ENCODE assay signal across 26 cellular contexts in genomic region chrX:38954520-38954919, GRCh38.
"Had no signal": no experiment of that assay in that cellular context is flagged by ENCODE, and none has a peak within 500 bp of the region (broad histone marks: within the 10 kb centered on the region; RNA-seq: fewer than 3 reads in every experiment).

No MANE protein-coding gene starts in this region.

- H3K27me3 Mint-ChIP-seq: activated CD4-positive, alpha-beta T cell treated with anti-CD3 and anti-CD28 coated beads, Interleukin-2, amount 10 ng/mL, durations not matched to agents 24 days and 14 days; activated naive CD4-positive, alpha-beta T cell treated with anti-CD3 and anti-CD28 coated beads, Interleukin-2, amount 10 ng/mL, durations not matched to agents 7 days and 5 days; activated naive CD8-positive, alpha-beta T cell; central memory CD8-positive, alpha-beta T cell had no signal

- H3K4me3 Mint-ChIP-seq: activated CD4-positive, alpha-beta T cell treated with anti-CD3 and anti-CD28 coated beads, Interleukin-2, amount 10 ng/mL, durations not matched to agents 24 days and 14 days; activated CD8-positive, alpha-beta T cell treated with anti-CD3 and anti-CD28 coated beads, Interleukin-2, amount 10 ng/mL, durations not matched to agents 7 days and 5 days; activated naive CD4-positive, alpha-beta T cell treated with anti-CD3 and anti-CD28 coated beads, Interleukin-2, amount 10 ng/mL, durations not matched to agents 7 days and 5 days; activated naive CD8-positive, alpha-beta T cell; activated naive CD8-positive, alpha-beta T cell treated with anti-CD3 and anti-CD28 coated beads, Interleukin-2, amount 50 U/mL, for 24 hours; activated T-cell treated with anti-CD3 and anti-CD28 coated beads, Interleukin-2, amount 50 U/mL, for 24 hours; central memory CD8-positive, alpha-beta T cell; T-helper 1 cell treated with Interleukin-12 subunit alpha and Interleukin-12 subunit beta and Interleukin-4 antibody, amounts not matched to agents 30 μg/mL and 1 μg/mL, for 36 hours; T-helper 2 cell treated with Interferon-gamma antibody and Interleukin-4, amounts not matched to agents 5 μg/mL and 100 μg/mL, for 36 hours had no signal

- H3K9me3 Mint-ChIP-seq: activated naive CD4-positive, alpha-beta T cell treated with anti-CD3 and anti-CD28 coated beads, Interleukin-2, amount 10 ng/mL, durations not matched to agents 7 days and 5 days; activated naive CD8-positive, alpha-beta T cell treated with anti-CD3 and anti-CD28 coated beads, Interleukin-2, amount 50 U/mL, for 24 hours; activated T-cell treated with anti-CD3 and anti-CD28 coated beads, Interleukin-2, amount 50 U/mL, for 24 hours; central memory CD8-positive, alpha-beta T cell; T-helper 1 cell treated with Interleukin-12 subunit alpha and Interleukin-12 subunit beta and Interleukin-4 antibody, amounts not matched to agents 30 μg/mL and 1 μg/mL, for 36 hours had no signal

- H3K36me3 Mint-ChIP-seq: activated naive CD4-positive, alpha-beta T cell treated with anti-CD3 and anti-CD28 coated beads, Interleukin-2, amount 10 ng/mL, durations not matched to agents 7 days and 5 days; activated naive CD8-positive, alpha-beta T cell had no signal

- H3K36me3 ChIP-seq: cardiac muscle cell, colonic mucosa had no signal

- H3K9me3 ChIP-seq: colonic mucosa had no signal

- DNase-seq: activated CD4-positive, alpha-beta T cell treated with anti-CD3 and anti-CD28 coated beads, Interleukin-2, amount 10 ng/mL, durations not matched to agents 24 days and 14 days; activated CD4-positive, alpha-beta T cell treated with anti-CD3 and anti-CD28 coated beads, Interleukin-2, amount 50 U/mL, for 4 hours; activated CD8-positive, alpha-beta T cell treated with anti-CD3 and anti-CD28 coated beads, Interleukin-2, amount 10 ng/mL, durations not matched to agents 7 days and 5 days; activated effector memory CD4-positive, alpha-beta T cell treated with Interleukin-2 at 50 U/mL for 16 hours; activated naive CD4-positive, alpha-beta T cell treated with anti-CD3 and anti-CD28 coated beads, Interleukin-2, amount 10 ng/mL, durations not matched to agents 7 days and 5 days; activated naive CD8-positive, alpha-beta T cell treated with anti-CD3 and anti-CD28 coated beads, Interleukin-2, amount 50 U/mL, for 24 hours; activated T-cell treated with anti-CD3 and anti-CD28 coated beads, Interleukin-2, amount 50 U/mL, for 24 hours; anterior cingulate cortex; colonic mucosa; NCI-H1105; NCI-H1436; NCI-H1694; NCI-H1930; NCI-H2081 treated with DMSO at 0.1 percent for 48 hours; NCI-H345; NCI-H524 treated with DMSO at 0.1 percent for 48 hours; NK-92 treated with Interleukin-12 subunit alpha and Interleukin-12 subunit beta, amount 100 ng/mL, for 24 hours; OCI-M1; Right ventricle myocardium superior had no signal

- FAIRE-seq: TTC549 had no signal

- H3K27ac ChIP-seq: cardiac muscle cell, colonic mucosa, SK-N-MC had no signal

- H3K27me3 ChIP-seq: cardiac muscle cell, colonic mucosa had no signal

- ATAC-seq: activated CD8-positive, alpha-beta T cell treated with anti-CD3 and anti-CD28 coated beads, Interleukin-2, amount 10 ng/mL, durations not matched to agents 7 days and 5 days; activated naive CD8-positive, alpha-beta T cell treated with anti-CD3 and anti-CD28 coated beads, Interleukin-2, amount 50 U/mL, for 24 hours had no signal

- H3K27ac Mint-ChIP-seq: activated CD4-positive, alpha-beta T cell treated with anti-CD3 and anti-CD28 coated beads, Interleukin-2, amount 10 ng/mL, durations not matched to agents 24 days and 14 days; activated CD8-positive, alpha-beta T cell treated with anti-CD3 and anti-CD28 coated beads, Interleukin-2, amount 10 ng/mL, durations not matched to agents 7 days and 5 days; activated naive CD4-positive, alpha-beta T cell treated with anti-CD3 and anti-CD28 coated beads, Interleukin-2, amount 10 ng/mL, durations not matched to agents 7 days and 5 days; activated naive CD8-positive, alpha-beta T cell; activated naive CD8-positive, alpha-beta T cell treated with anti-CD3 and anti-CD28 coated beads, Interleukin-2, amount 50 U/mL, for 24 hours; activated T-cell treated with anti-CD3 and anti-CD28 coated beads, Interleukin-2, amount 50 U/mL, for 24 hours; T-helper 1 cell treated with Interleukin-12 subunit alpha and Interleukin-12 subunit beta and Interleukin-4 antibody, amounts not matched to agents 30 μg/mL and 1 μg/mL, for 36 hours; T-helper 2 cell treated with Interferon-gamma antibody and Interleukin-4, amounts not matched to agents 5 μg/mL and 100 μg/mL, for 36 hours had no signal

- H3K4me1 ChIP-seq: colonic mucosa had no signal

- H3K4me1 Mint-ChIP-seq: activated naive CD4-positive, alpha-beta T cell treated with anti-CD3 and anti-CD28 coated beads, Interleukin-2, amount 10 ng/mL, durations not matched to agents 7 days and 5 days; activated naive CD8-positive, alpha-beta T cell treated with anti-CD3 and anti-CD28 coated beads, Interleukin-2, amount 50 U/mL, for 24 hours; central memory CD8-positive, alpha-beta T cell had no signal

- H3K4me3 ChIP-seq: cardiac muscle cell, colonic mucosa, SK-N-MC had no signal
